Comparison of ENCODE assay signal across 19 cellular contexts in the genomic region with DNA sequence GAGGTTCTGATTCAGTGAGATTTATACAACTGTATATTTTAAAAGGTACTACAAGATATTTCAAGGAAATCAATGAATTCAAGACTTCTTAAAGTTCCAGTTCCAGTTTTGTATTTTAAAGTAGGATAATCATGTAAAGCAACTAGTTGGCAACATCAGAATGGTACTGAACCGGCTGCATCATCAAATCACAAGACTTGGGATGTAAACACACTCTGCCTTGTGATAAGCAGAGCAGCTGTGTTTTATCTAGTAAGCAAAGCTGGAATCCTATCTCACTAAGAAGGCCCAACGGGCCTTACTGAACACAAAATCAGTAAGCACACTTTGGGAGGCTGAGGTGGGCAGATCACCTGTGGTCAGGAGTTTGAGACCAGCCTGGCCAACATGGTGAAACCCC.
"Had no signal": no experiment of that assay in that cellular context is flagged by ENCODE, and none has a peak within 500 bp of the region (broad histone marks: within the 10 kb centered on the region; RNA-seq: fewer than 3 reads in every experiment).

No MANE protein-coding gene starts in this region.

- H3K36me3 ChIP-seq: heart left ventricle, left lung, right lobe of liver, transverse colon had no signal

- ATAC-seq: activated T-helper 17 cell treated with anti-CD3 and anti-CD28 coated beads, Interleukin-2, amount 50 U/mL, for 72 hours; body of pancreas; heart left ventricle; left lung; psoas muscle; right lobe of liver; stimulated activated naive B cell treated with anti-CD40 and anti-IgM and Interleukin-4, amounts not matched to agents 10 μg/mL and 1 μg/mL and 100 μg/mL, for 72 hours; WTC11 had no signal

- H3K27me3 ChIP-seq: body of pancreas, heart left ventricle, left lung, right lobe of liver, transverse colon had no signal

- H3K9me3 ChIP-seq: body of pancreas, heart left ventricle, left lung, psoas muscle, right lobe of liver, transverse colon had no signal

- H3K4me3 Mint-ChIP-seq: activated naive CD4-positive, alpha-beta T cell treated with anti-CD3 and anti-CD28 coated beads, Interleukin-2, amount 10 ng/mL, durations not matched to agents 7 days and 5 days; activated T-helper 17 cell treated with anti-CD3 and anti-CD28 coated beads, Interleukin-2, amount 50 U/mL, for 72 hours; central memory CD8-positive, alpha-beta T cell; memory B cell; nephron; stimulated activated naive B cell treated with anti-CD40 and anti-IgM and Interleukin-4, amounts not matched to agents 10 μg/mL and 1 μg/mL and 100 μg/mL, for 72 hours; WTC11 had no signal

- H3K27ac Mint-ChIP-seq: activated naive CD4-positive, alpha-beta T cell treated with anti-CD3 and anti-CD28 coated beads, Interleukin-2, amount 10 ng/mL, durations not matched to agents 7 days and 5 days; activated T-helper 17 cell treated with anti-CD3 and anti-CD28 coated beads, Interleukin-2, amount 50 U/mL, for 72 hours; memory B cell; nephron; stimulated activated naive B cell treated with anti-CD40 and anti-IgM and Interleukin-4, amounts not matched to agents 10 μg/mL and 1 μg/mL and 100 μg/mL, for 72 hours; WTC11 had no signal

- H3K36me3 Mint-ChIP-seq: activated naive CD4-positive, alpha-beta T cell treated with anti-CD3 and anti-CD28 coated beads, Interleukin-2, amount 10 ng/mL, durations not matched to agents 7 days and 5 days; memory B cell; stimulated activated naive B cell treated with anti-CD40 and anti-IgM and Interleukin-4, amounts not matched to agents 10 μg/mL and 1 μg/mL and 100 μg/mL, for 72 hours; WTC11 had no signal

- H3K27me3 Mint-ChIP-seq: activated naive CD4-positive, alpha-beta T cell treated with anti-CD3 and anti-CD28 coated beads, Interleukin-2, amount 10 ng/mL, durations not matched to agents 7 days and 5 days had no signal

- H3K4me1 Mint-ChIP-seq: activated naive CD4-positive, alpha-beta T cell treated with anti-CD3 and anti-CD28 coated beads, Interleukin-2, amount 10 ng/mL, durations not matched to agents 7 days and 5 days; activated T-helper 17 cell treated with anti-CD3 and anti-CD28 coated beads, Interleukin-2, amount 50 U/mL, for 72 hours; central memory CD8-positive, alpha-beta T cell; memory B cell; nephron; stimulated activated naive B cell treated with anti-CD40 and anti-IgM and Interleukin-4, amounts not matched to agents 10 μg/mL and 1 μg/mL and 100 μg/mL, for 72 hours; WTC11 had no signal

- H3K4me3 ChIP-seq: body of pancreas, heart left ventricle, left lung, psoas muscle, right lobe of liver, transverse colon had no signal

- H3K4me1 ChIP-seq: body of pancreas, heart left ventricle, left lung, psoas muscle, right lobe of liver, transverse colon had no signal

- DNase-seq: activated CD4-positive, alpha-beta T cell treated with anti-CD3 and anti-CD28 coated beads for 48 hours; activated CD8-positive, alpha-beta memory T cell treated with anti-CD3 and anti-CD28 coated beads for 24 hours; activated naive CD4-positive, alpha-beta T cell treated with anti-CD3 and anti-CD28 coated beads, Interleukin-2, amount 10 ng/mL, durations not matched to agents 7 days and 5 days; body of pancreas; dermis blood vessel endothelial cell; heart left ventricle; islet precursor cell; left lung; psoas muscle; right lobe of liver; stimulated activated CD4-positive, alpha-beta T cell treated with anti-CD3 and anti-CD28 coated beads, Interleukin-2, amount 100 ng/mL, for 24 hours; stimulated activated naive B cell treated with anti-CD40 and anti-IgM and Interleukin-4, amounts not matched to agents 10 μg/mL and 1 μg/mL and 100 μg/mL, for 72 hours; T-helper 1 cell; transverse colon had no signal

- H3K9me3 Mint-ChIP-seq: activated naive CD4-positive, alpha-beta T cell treated with anti-CD3 and anti-CD28 coated beads, Interleukin-2, amount 10 ng/mL, durations not matched to agents 7 days and 5 days; activated T-helper 17 cell treated with anti-CD3 and anti-CD28 coated beads, Interleukin-2, amount 50 U/mL, for 72 hours; central memory CD8-positive, alpha-beta T cell; memory B cell; WTC11 had no signal

- H3K27ac ChIP-seq: body of pancreas, heart left ventricle, left lung, psoas muscle, right lobe of liver, transverse colon had no signal
